ENCODE assay signal across 8 cellular contexts in genomic region chr13:41456768-41457588, GRCh38. TPM values are rescaled to one million over a fixed set of nuclear protein-coding genes. Genes with fewer than 3 reads are reported as not detected.
DNase-seq lines count a peak whose midpoint lies in the region; ATAC-seq and TF ChIP-seq lines count a peak whose summit lies in the region.

TSS of gene RGCC (plus strand) at chr13:41457550. CDS start at chr13:41457708, 158 bp downstream.

- no peaks in the 10 kb centered on the region for H4K20me1 ChIP-seq in PC-9 (ENCODE audit: insufficient read depth)

- CTCF ChIA-PET in PC-9 (lab: Charles Lee) = interaction anchor here (0.7 kb wide), 1 partner anchor 63 kb away, joined by 4 read pairs; no protein-coding TSS in a partner anchor

- 0 out of 2 replicates have a peak, but pooled peaks cover 5% of the 10 kb centered on the region for H3K4me1 ChIP-seq in PC-9 (replicated peaks; ENCODE audit: insufficient read depth)
- peaks cover 0 to 25% (median 11%) of the 10 kb centered on the region in 3 donors for H3K4me1 ChIP-seq in gastroesophageal sphincter
- peaks cover 46 to 47% of the 10 kb centered on the region in 2 experiments for H3K4me1 ChIP-seq in neutrophil (ENCODE audit: control insufficient read depth in 1 of 2, insufficient read depth in 1 of 2, low read depth in 1 of 2, low read length in 1 of 2)
- H3K4me1 ChIP-seq in subcutaneous abdominal adipose tissue (ENCODE audit: control insufficient read depth in 5 of 5, insufficient read depth in 5 of 5, low read length in 5 of 5) = peaks cover 5 to 56% (median 47%) of the 10 kb centered on the region in 5 donors

- peak within 1 kb of the TSS; percentile 62 for H3K4me3 ChIP-seq in PC-9
- H3K4me3 ChIP-seq in gastroesophageal sphincter = peak within 1 kb of the TSS; percentile 48 to 75
- H3K4me3 ChIP-seq in neutrophil (ENCODE audit: low read depth in 1 of 2, low read length in 1 of 2) = peak within 1 kb of the TSS; percentile 65 to 66
- peak within 1 kb of the TSS; percentile 90 to 96 (median 93) for H3K4me3 ChIP-seq in subcutaneous abdominal adipose tissue (ENCODE audit: low read depth in 1 of 5, low read length in 5 of 5)

- peaks cover 8% of the 10 kb centered on the region; the same call in 1 of the 2 replicates for H3F3A ChIP-seq in PC-9 (ENCODE audit: insufficient read depth, low read depth)

- no peak for TF ChIP-seq EP300 in gastroesophageal sphincter (IDR thresholded peaks at IDR 0.05)

- peak within 1 kb of the TSS; percentile 82 for H2AFZ ChIP-seq in PC-9

- H3K9me2 ChIP-seq in PC-9 (ENCODE audit: insufficient read depth) = no peaks in the 10 kb centered on the region

- no TSS peak for BruUV-seq in PC-9 (replicated peaks; lab: Mats Ljungman, UMichigan)

- peak; percentile 56 for ATAC-seq in HG02970 (IDR thresholded peaks at IDR 0.05; ENCODE audit: low FRiP score, unreplicated experiment)
- ATAC-seq in gastroesophageal sphincter = peak; percentile 79

- no peaks in the 10 kb centered on the region for H3K79me2 ChIP-seq in PC-9 (ENCODE audit: low read depth)

- peaks cover 14% of the 10 kb centered on the region; the same call in 1 of the 2 replicates for H3K27me3 ChIP-seq in PC-9 (ENCODE audit: insufficient read depth, low read depth)
- peaks cover 40% of the 10 kb centered on the region for H3K27me3 ChIP-seq in gastroesophageal sphincter
- H3K27me3 ChIP-seq in neutrophil = peaks cover 35% of the 10 kb centered on the region
- H3K27me3 ChIP-seq in subcutaneous abdominal adipose tissue (ENCODE audit: control insufficient read depth in 5 of 5, insufficient read depth in 4 of 5, low read length in 5 of 5) = no peaks in the 10 kb centered on the region

- peak within 1 kb of the TSS; percentile 82 to 92 (median 89) for H3K9ac ChIP-seq in subcutaneous abdominal adipose tissue (ENCODE audit: low read length in 5 of 5)

- no peaks in the 10 kb centered on the region for H3K9me3 ChIP-seq in PC-9 (ENCODE audit: insufficient read depth, low read depth)
- H3K9me3 ChIP-seq in gastroesophageal sphincter = no peaks in the 10 kb centered on the region
- no peaks in the 10 kb centered on the region for H3K9me3 ChIP-seq in neutrophil
- H3K9me3 ChIP-seq in subcutaneous abdominal adipose tissue (ENCODE audit: control insufficient read depth in 5 of 5, low read length in 5 of 5) = no peaks in the 10 kb centered on the region

- WGBS in gastroesophageal sphincter (ENCODE audit: low coverage in 1 of 2), 2 donors = 66% methylated on average over 7 of the region's 92 CpGs; no CpG with 5 or more reads in 1 of the 2 donors

- H3K36me3 ChIP-seq in PC-9 (ENCODE audit: low read depth) (no peaks in the 10 kb centered on the region), gastroesophageal sphincter (no peaks in the 10 kb centered on the region), neutrophil (no peaks in the 10 kb centered on the region), subcutaneous abdominal adipose tissue (ENCODE audit: control insufficient read depth in 5 of 5, insufficient read depth in 5 of 5, low read length in 5 of 5) (peaks cover 4 to 23% (median 14%) of the 10 kb centered on the region in 5 donors)

- DNase-seq in NCI-H345 (lab: John Stamatoyannopoulos, UW) = peak; percentile 43
- DNase-seq in NCI-H345 treated with DMSO at 0.1 percent for 48 hours (lab: John Stamatoyannopoulos, UW; ENCODE audit: unreplicated experiment) = no peak
- DNase-seq in PC-9 = peak; percentile 46 to 77
- DNase-seq in activated gamma-delta T cell (lab: John Stamatoyannopoulos, UW) = peak; percentile 95

- H3K27ac ChIP-seq in PC-9 (no peak within 1 kb of the TSS), gastroesophageal sphincter (peak within 1 kb of the TSS in 3 of 4 donors; percentile 56 to 83 (median 71)), neutrophil (peak within 1 kb of the TSS; percentile 57), subcutaneous abdominal adipose tissue (ENCODE audit: low read depth, low read length) (peak within 1 kb of the TSS; percentile 97)

- POLR2A ChIA-PET in PC-9 (lab: Charles Lee; ENCODE audit: unreplicated experiment) = no interaction called here

- TF ChIP-seq POLR2A in gastroesophageal sphincter (IDR thresholded peaks at IDR 0.05) = peak; percentile 64 to 81

- intact Hi-C loops in PC-9 (cut with micrococcal nuclease; ENCODE audit: unreplicated experiment) = loop anchor here (2.0 kb wide), 1 partner anchor 154 kb away; no protein-coding TSS in a partner anchor

- peak within 1 kb of the TSS; percentile 86 for H3K4me2 ChIP-seq in PC-9

- TF ChIP-seq CTCF in PC-9 (conservative IDR thresholded peaks at IDR 0.05) (no peak), gastroesophageal sphincter (IDR thresholded peaks at IDR 0.05) (no peak), neutrophil (IDR thresholded peaks at IDR 0.05) (no peak)

RNA-seq across cellular contexts. Expression of gene RGCC, which starts in this region (rescaled TPM):
- total RNA-seq in PC-9 (2021) (3.4 and 4.8 TPM in 2 replicates), gastroesophageal sphincter (10 to 100 TPM; 40.5 to 97.6 (median 59.9) TPM)
